ENCODE assay signal across 8 cellular contexts in the genomic region with DNA sequence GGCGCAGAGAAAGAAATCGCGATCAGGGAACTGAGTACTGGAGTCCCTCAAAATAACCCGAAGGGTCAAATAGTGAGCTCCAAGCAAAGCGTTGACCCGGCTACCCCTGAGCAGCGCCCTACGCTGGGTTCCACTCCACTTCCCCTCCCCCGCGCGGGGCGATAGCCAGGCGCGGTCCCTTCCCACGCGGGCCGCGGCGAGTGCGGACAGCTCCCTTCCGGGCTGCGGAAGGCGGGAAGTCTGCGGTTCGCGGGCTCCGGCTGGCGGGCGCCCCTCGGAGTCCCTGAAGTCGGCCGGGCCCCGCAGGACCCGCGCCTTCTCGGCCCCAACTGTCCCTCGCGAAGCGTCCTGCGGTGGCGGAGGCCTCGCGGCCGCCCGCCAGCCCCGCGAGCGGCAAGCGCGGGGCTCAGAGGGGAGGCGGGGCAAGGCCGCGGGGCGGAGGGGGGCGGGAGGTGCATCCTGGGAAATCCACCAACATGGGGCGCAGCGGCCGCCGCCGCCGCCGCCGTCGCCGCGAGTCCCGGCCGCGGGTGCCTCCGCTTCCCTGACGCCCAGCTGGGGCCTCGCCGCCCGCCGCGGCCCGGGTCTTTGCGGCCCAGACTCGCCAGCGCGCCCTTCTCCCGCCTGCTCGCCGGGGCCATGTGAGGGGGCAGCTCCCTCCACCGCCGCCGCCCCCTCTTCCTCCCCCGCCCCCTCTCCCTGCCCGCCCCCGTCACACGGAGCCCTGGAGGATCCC. TPM values are rescaled to one million over a fixed set of nuclear protein-coding genes. Genes with fewer than 3 reads are reported as not detected.
DNase-seq lines count a peak whose midpoint lies in the region; ATAC-seq and TF ChIP-seq lines count a peak whose summit lies in the region.

A gene (plus strand): TSS at position 457 of the 736 bp plus-strand sequence. CDS start 315 bp downstream, outside the sequence.

- H3K36me3 ChIP-seq in ES-I3 (ENCODE audit: insufficient read depth, low read length) (no peaks in the 10 kb centered on the region), SU-DHL-6 (ENCODE audit: low read length) (no peaks in the 10 kb centered on the region), parathyroid adenoma (ENCODE audit: control insufficient read depth, insufficient read depth, low read length) (no peaks in the 10 kb centered on the region), thyroid gland (no peaks in the 10 kb centered on the region)

- H3K9ac ChIP-seq in ES-I3 (ENCODE audit: low read depth, low read length) (peak within 1 kb of the TSS; percentile 97), SU-DHL-6 (ENCODE audit: low read length) (peak within 1 kb of the TSS; percentile 84), parathyroid adenoma (peak within 1 kb of the TSS; percentile 72)

- H3K4me1 Mint-ChIP-seq in activated naive CD8-positive, alpha-beta T cell treated with anti-CD3 and anti-CD28 coated beads for 36 hours = peaks cover 35% of the 10 kb centered on the region

- H3K9me2 ChIP-seq in SU-DHL-6 (replicated peaks; ENCODE audit: insufficient read depth, low read length) = no peaks in the 10 kb centered on the region

- TF ChIP-seq CTCF in SU-DHL-6 (IDR thresholded peaks at IDR 0.05; ENCODE audit: insufficient read depth, low read length, poor library complexity, severe bottlenecking) (no peak), parathyroid adenoma (IDR thresholded peaks at IDR 0.05) (no peak), thyroid gland (IDR thresholded peaks at IDR 0.05) (no peak)

- H3K27me3 ChIP-seq in SU-DHL-6 (ENCODE audit: low read length) = no peaks in the 10 kb centered on the region
- no peaks in the 10 kb centered on the region for H3K27me3 ChIP-seq in parathyroid adenoma (ENCODE audit: control insufficient read depth, insufficient read depth, low read length)
- no peaks in the 10 kb centered on the region for H3K27me3 ChIP-seq in thyroid gland

- DNase-seq in Kasumi-1 (lab: John Stamatoyannopoulos, UW) (peak; percentile 51 to 54), Right ventricle myocardium superior (peak; percentile 79), thyroid gland (peak; percentile 65 to 69)
- DNase-seq in activated naive CD8-positive, alpha-beta T cell treated with anti-CD3 and anti-CD28 coated beads for 36 hours = peak; percentile 72

- no peaks in the 10 kb centered on the region for H3K9me3 Mint-ChIP-seq in activated naive CD8-positive, alpha-beta T cell treated with anti-CD3 and anti-CD28 coated beads for 36 hours

- peaks cover 13% of the 10 kb centered on the region for H3K36me3 Mint-ChIP-seq in activated naive CD8-positive, alpha-beta T cell treated with anti-CD3 and anti-CD28 coated beads for 36 hours

- H3K4me3 Mint-ChIP-seq in activated naive CD8-positive, alpha-beta T cell treated with anti-CD3 and anti-CD28 coated beads for 36 hours = peak within 1 kb of the TSS; percentile 98

- intact Hi-C loops in Right ventricle myocardium superior (cut with DNase I) = no loop called here
- intact Hi-C loops in thyroid gland (cut with DNase I) = no loop called here

- peaks cover 39% of the 10 kb centered on the region for H3K79me2 ChIP-seq in SU-DHL-6 (ENCODE audit: insufficient read depth, low read length)
- H3K79me2 ChIP-seq in parathyroid adenoma = peaks cover 2% of the 10 kb centered on the region

- H3K9me3 ChIP-seq in ES-I3 (ENCODE audit: control insufficient read depth, insufficient read depth, low read length) = no peaks in the 10 kb centered on the region; the same call in 1 of the 2 replicates
- no peaks in the 10 kb centered on the region for H3K9me3 ChIP-seq in SU-DHL-6 (ENCODE audit: insufficient read depth, low read length)
- H3K9me3 ChIP-seq in parathyroid adenoma (ENCODE audit: control insufficient read depth, low read length) = no peaks in the 10 kb centered on the region
- no peaks in the 10 kb centered on the region for H3K9me3 ChIP-seq in thyroid gland

- H3K27ac Mint-ChIP-seq in activated naive CD8-positive, alpha-beta T cell treated with anti-CD3 and anti-CD28 coated beads for 36 hours = peak within 1 kb of the TSS; percentile 98

- H3K4me3 ChIP-seq in SU-DHL-6 (ENCODE audit: insufficient read depth, low read length, poor library complexity, severe bottlenecking) (peak within 1 kb of the TSS; percentile 74), parathyroid adenoma (ENCODE audit: low read depth, low read length) (peak within 1 kb of the TSS; percentile 71), thyroid gland (replicated peaks in 1 of 3) (peak within 1 kb of the TSS; percentile 62 to 96 (median 95))

- H3K4me2 ChIP-seq in SU-DHL-6 (ENCODE audit: low read depth, low read length, poor library complexity, severe bottlenecking) (peak within 1 kb of the TSS; percentile 84), parathyroid adenoma (ENCODE audit: low read length) (peak within 1 kb of the TSS; percentile 69)

- ATAC-seq in GM21786 (IDR thresholded peaks at IDR 0.05; ENCODE audit: unreplicated experiment) (peak; percentile 57), Right ventricle myocardium superior (ENCODE audit: poor library complexity) (peak; percentile 92)

- 0 to 1% methylated on average over 10 to 29 of the region's 91 CpGs for WGBS in thyroid gland, 2 donors

- H2AFZ ChIP-seq in SU-DHL-6 (ENCODE audit: low read depth, low read length, severe bottlenecking) (peak within 1 kb of the TSS; percentile 81), parathyroid adenoma (peak within 1 kb of the TSS; percentile 89)

- peak within 1 kb of the TSS; percentile 58 for H3K27ac ChIP-seq in SU-DHL-6 (ENCODE audit: low read depth, low read length)
- H3K27ac ChIP-seq in parathyroid adenoma = peak within 1 kb of the TSS; percentile 82
- peak within 1 kb of the TSS; percentile 89 to 93 (median 90) for H3K27ac ChIP-seq in thyroid gland

- peaks cover 9% of the 10 kb centered on the region; the same call in 1 of the 2 replicates for H3K4me1 ChIP-seq in ES-I3 (ENCODE audit: insufficient read depth, low read length)
- peaks cover 6% of the 10 kb centered on the region for H3K4me1 ChIP-seq in parathyroid adenoma
- H3K4me1 ChIP-seq in thyroid gland = peaks cover 5 to 8% of the 10 kb centered on the region in 2 donors

- H4K20me1 ChIP-seq in SU-DHL-6 (ENCODE audit: low read depth, low read length) = peaks cover 3% of the 10 kb centered on the region; the same call in 1 of the 2 replicates

- H3K27me3 Mint-ChIP-seq in activated naive CD8-positive, alpha-beta T cell treated with anti-CD3 and anti-CD28 coated beads for 36 hours = no peaks in the 10 kb centered on the region

- H3F3A ChIP-seq in SU-DHL-6 (ENCODE audit: insufficient read depth) = peaks cover 9% of the 10 kb centered on the region; the same call in 1 of the 2 replicates

- peak in 1 of 2 donors; percentile 71 for TF ChIP-seq POLR2A in thyroid gland (IDR thresholded peaks at IDR 0.05)

RNA-seq across cellular contexts. Expression of the gene that starts here (rescaled TPM):
- 10 to 100 TPM; 11.7 to 14.8 TPM for total RNA-seq in activated naive CD8-positive, alpha-beta T cell treated with anti-CD3 and anti-CD28 coated beads for 36 hours
- total RNA-seq in Right ventricle myocardium superior (13.3 TPM), thyroid gland (10 to 100 TPM; 35.5 to 59.9 (median 42.6) TPM)

Comparison
In these comparisons a context has a peak if more than half of its experiments do, and no peak if none do; other contexts are left out.
1. Peak in every context shown above with its lines: DNase-seq, ATAC-seq, H3K4me3 ChIP-seq and H3K27ac ChIP-seq.